Comparison of ENCODE assay signal across 8 cellular contexts in genomic region chr6:30821862-30822784, GRCh38.
A peak's percentile ranks its signal among the peaks of the same experiment; 100 is the strongest.
DNase-seq lines count a peak whose midpoint lies in the region; TF ChIP-seq lines count a peak whose summit lies in the region.

No MANE protein-coding gene starts in this region.

- POLR2A ChIA-PET in AG04449 (lab: Yijun Ruan, JAX), result interaction anchor here (0.6 to 1.6 kb wide), 4 partner anchors 70 to 86 kb away, joined by 3 to 6 read pairs (median 4); partner anchors contain the start of genes FLOT1 and IER3

- H3K9me3 ChIP-seq in esophagus (ENCODE audit: control insufficient read depth in 2 of 2, insufficient read depth in 1 of 2, low read depth in 1 of 2, low read length in 1 of 2), result no peaks in the 10 kb centered on the region
- H3K9me3 ChIP-seq in osteoblast (ENCODE audit: low read depth, low read length), result no peaks in the 10 kb centered on the region

- H4K20me1 ChIP-seq in osteoblast (ENCODE audit: insufficient read depth, low read length), result no peaks in the 10 kb centered on the region

- DNase-seq in AG04449 (ENCODE audit: low read depth, low spot score) (no peak), GM06990 (ENCODE audit: extremely low read depth, insufficient read length) (no peak), RPMI8226 (peak; percentile 62), osteoblast (ENCODE audit: insufficient read length, low spot score, missing footprints) (peak; percentile 79), glomerular visceral epithelial cell (ENCODE audit: extremely low spot score) (no peak), caudate nucleus (lab: John Stamatoyannopoulos, UW) (no peak), activated T-cell treated with anti-CD3 and anti-CD28 coated beads for 4 hours (no peak)

- peaks cover 0 to 13% of the 10 kb centered on the region in 2 donors for H3K4me1 ChIP-seq in esophagus (ENCODE audit: control insufficient read depth in 2 of 2, insufficient read depth in 2 of 2, low read length in 1 of 2)
- peaks cover 38% of the 10 kb centered on the region for H3K4me1 ChIP-seq in osteoblast (ENCODE audit: insufficient read depth, low read length)

- WGBS in esophagus, 2 donors, result 29 to 40% methylated on average over 6 of the region's 6 CpGs

- no peaks in the 10 kb centered on the region for H3K79me2 ChIP-seq in osteoblast (ENCODE audit: insufficient read depth, low read length)

- TF ChIP-seq CTCF in AG04449 (IDR thresholded peaks at IDR 0.05; ENCODE audit: insufficient read depth, low read length, missing control alignments) (peak; percentile 33), GM06990 (IDR thresholded peaks at IDR 0.05; ENCODE audit: insufficient read depth, low read length, poor library complexity, severe bottlenecking) (peak; percentile 46), osteoblast (IDR thresholded peaks at IDR 0.05; ENCODE audit: extremely low read depth, low read depth, low read length) (peak; percentile 56)

- H3K36me3 ChIP-seq in GM06990 (ENCODE audit: control insufficient read depth, insufficient read depth, low read length), result no peaks in the 10 kb centered on the region
- no peaks in the 10 kb centered on the region for H3K36me3 ChIP-seq in esophagus (ENCODE audit: control insufficient read depth in 2 of 2, insufficient read depth in 2 of 2, low read length in 1 of 2)
- H3K36me3 ChIP-seq in osteoblast (ENCODE audit: insufficient read depth, low read length), result no peaks in the 10 kb centered on the region

- H2AFZ ChIP-seq in osteoblast (ENCODE audit: low read length), result peak overlapping the region; percentile 74

- CTCF ChIA-PET in AG04449 (lab: Yijun Ruan, JAX), result interaction anchor here (0.5 to 21.0 kb wide), 50 partner anchors 8 to 307 kb away, joined by 3 to 472 read pairs (median 6); partner anchors contain the start of genes DDR1, DHX16, FLOT1 and GTF2H4

- H3K4me2 ChIP-seq in osteoblast (ENCODE audit: insufficient read depth, low read length), result peak overlapping the region; percentile 2

- H3K4me3 ChIP-seq in AG04449 (ENCODE audit: low read depth, low read length) (no peak overlapping the region), GM06990 (replicated peaks; ENCODE audit: low read depth, low read length) (no peak overlapping the region), esophagus (ENCODE audit: low read depth in 1 of 2, low read length in 2 of 2) (no peak overlapping the region), osteoblast (ENCODE audit: insufficient read depth, low read length) (no peak overlapping the region)

- H3K27me3 ChIP-seq in GM06990 (replicated peaks; ENCODE audit: control insufficient read depth, insufficient read depth, low read length), result no peaks in the 10 kb centered on the region
- no peaks in the 10 kb centered on the region for H3K27me3 ChIP-seq in esophagus (ENCODE audit: control insufficient read depth in 1 of 2, insufficient read depth in 2 of 2, low read length in 2 of 2)
- H3K27me3 ChIP-seq in osteoblast (ENCODE audit: insufficient read depth, low read length), result no peaks in the 10 kb centered on the region

- H3K27ac ChIP-seq in esophagus (ENCODE audit: low read depth in 2 of 2, low read length in 1 of 2) (peak overlapping the region; percentile 59 to 79), osteoblast (ENCODE audit: low read depth, low read length) (peak overlapping the region; percentile 5), caudate nucleus (ENCODE audit: low read depth, low read length) (no peak overlapping the region)

Comparison
In these comparisons a context has a peak if more than half of its experiments do, and no peak if none do; other contexts are left out.
1. DNase-seq: peak in RPMI8226 (single experiment) and osteoblast (single experiment); none in AG04449 (single experiment), GM06990 (single experiment), glomerular visceral epithelial cell (single experiment), caudate nucleus (0 of 61) and activated T-cell treated with anti-CD3 and anti-CD28 coated beads for 4 hours (single experiment).
2. Peak in every context shown above with its lines, with median percentiles within 50 percentile points of each other: CTCF ChIP-seq.